10 cellular contexts compared by ENCODE assay signal in genomic region chr15:69679623-69680228, GRCh38.
DNase-seq lines count a peak whose midpoint lies in the region; ATAC-seq and TF ChIP-seq lines count a peak whose summit lies in the region.
"Had no signal": no experiment of that assay in that cellular context is flagged by ENCODE, and none has a peak within 500 bp of the region (broad histone marks: within the 10 kb centered on the region; RNA-seq: fewer than 3 reads in every experiment).

No MANE protein-coding gene starts in this region.

- 86% methylated on average over 9 of the region's 9 CpGs for WGBS in esophagus muscularis mucosa
- 84 to 89% methylated on average over 9 of the region's 9 CpGs for whole genome bisulfite sequencing in thyroid gland, 2 donors

- TF ChIP-seq EP300 in esophagus muscularis mucosa (IDR thresholded peaks at IDR 0.05), result no peak

- DNase-seq in NK-92 treated with Interleukin-12 subunit alpha and Interleukin-12 subunit beta, amount 100 ng/mL, for 24 hours (lab: John Stamatoyannopoulos, UW), result peak; percentile 78
- DNase-seq in NK-92 (lab: John Stamatoyannopoulos, UW; ENCODE audit: unreplicated experiment) (no peak), esophagus muscularis mucosa (ENCODE audit: extremely low spot score) (no peak), thyroid gland (no peak)
- DNase-seq in activated CD4-positive, alpha-beta memory T cell treated with anti-CD3 and anti-CD28 coated beads for 36 hours, result peak; percentile 86
- DNase-seq in stimulated activated CD8-positive, alpha-beta memory T cell treated with anti-CD3 and anti-CD28 coated beads, Interleukin-4, amount 100 ng/mL, for 24 hours (ENCODE audit: low read depth), result peak; percentile 38
- no peak for DNase-seq in naive thymus-derived CD8-positive, alpha-beta T cell
- DNase-seq: H9 had no signal

- peaks cover 23% of the 10 kb centered on the region for H3K4me1 Mint-ChIP-seq in activated CD4-positive, alpha-beta memory T cell treated with anti-CD3 and anti-CD28 coated beads for 36 hours (ENCODE audit: low read depth)
- H3K4me1 Mint-ChIP-seq in naive thymus-derived CD8-positive, alpha-beta T cell, result peaks cover 4 to 11% (median 5%) of the 10 kb centered on the region in 4 donors

- no peaks in the 10 kb centered on the region for H3K4me1 ChIP-seq in esophagus muscularis mucosa
- H3K4me1 ChIP-seq in thyroid gland, result no peaks in the 10 kb centered on the region

- no peak overlapping the region for H3K4me3 ChIP-seq in esophagus muscularis mucosa
- H3K4me3 ChIP-seq in thyroid gland (replicated peaks in 1 of 3), result no peak overlapping the region

- no peaks in the 10 kb centered on the region for H3K36me3 ChIP-seq in esophagus muscularis mucosa
- H3K36me3 ChIP-seq in thyroid gland, result no peaks in the 10 kb centered on the region

- peak overlapping the region; percentile 28 for H3K27ac Mint-ChIP-seq in activated CD4-positive, alpha-beta memory T cell treated with anti-CD3 and anti-CD28 coated beads for 36 hours
- H3K27ac Mint-ChIP-seq in naive thymus-derived CD8-positive, alpha-beta T cell, result peak overlapping the region in 5 of 10 donors; percentile 4 to 65 (median 33)
- H3K27ac Mint-ChIP-seq: H9 had no signal

- peaks cover 0 to 12% (median 4%) of the 10 kb centered on the region in 4 donors for H3K9me3 ChIP-seq in esophagus muscularis mucosa
- no peaks in the 10 kb centered on the region for H3K9me3 ChIP-seq in thyroid gland

- peaks cover 9% of the 10 kb centered on the region for H3K27me3 Mint-ChIP-seq in activated CD4-positive, alpha-beta memory T cell treated with anti-CD3 and anti-CD28 coated beads for 36 hours
- peaks cover 2 to 23% (median 12%) of the 10 kb centered on the region in 5 donors for H3K27me3 Mint-ChIP-seq in naive thymus-derived CD8-positive, alpha-beta T cell

- CTCF ChIA-PET in activated CD4-positive, alpha-beta memory T cell treated with anti-CD3 and anti-CD28 coated beads for 36 hours (lab: Charles Lee), result interaction anchor here (1.0 to 1.6 kb wide), 4 partner anchors 22 to 217 kb away, joined by 3 read pairs; no protein-coding TSS in a partner anchor

- TF ChIP-seq POLR2A in esophagus muscularis mucosa (IDR thresholded peaks at IDR 0.05; ENCODE audit: low read depth) (no peak), thyroid gland (IDR thresholded peaks at IDR 0.05) (no peak)

- H3K4me3 Mint-ChIP-seq in activated CD4-positive, alpha-beta memory T cell treated with anti-CD3 and anti-CD28 coated beads for 36 hours, result peak overlapping the region; percentile 34
- peak overlapping the region in 2 of 10 donors; percentile 52 to 57 for H3K4me3 Mint-ChIP-seq in naive thymus-derived CD8-positive, alpha-beta T cell
- H3K4me3 Mint-ChIP-seq: H9 had no signal

- ATAC-seq in HG02870 (IDR thresholded peaks at IDR 0.05; ENCODE audit: unreplicated experiment), result peak; percentile 85
- no peak for ATAC-seq in naive thymus-derived CD8-positive, alpha-beta T cell

- H3K9me3 Mint-ChIP-seq in activated CD4-positive, alpha-beta memory T cell treated with anti-CD3 and anti-CD28 coated beads for 36 hours, result peaks cover 16% of the 10 kb centered on the region
- H3K9me3 Mint-ChIP-seq in naive thymus-derived CD8-positive, alpha-beta T cell, result peaks cover 0 to 16% (median 7%) of the 10 kb centered on the region in 9 donors

- TF ChIP-seq CTCF in esophagus muscularis mucosa (IDR thresholded peaks at IDR 0.05) (no peak), thyroid gland (IDR thresholded peaks at IDR 0.05) (no peak)

- POLR2A ChIA-PET in activated CD4-positive, alpha-beta memory T cell treated with anti-CD3 and anti-CD28 coated beads for 36 hours (lab: Charles Lee), result interaction anchor here (0.9 to 1.5 kb wide), 6 partner anchors 12 to 78 kb away, joined by 3 to 5 read pairs (median 4); no protein-coding TSS in a partner anchor
- POLR2A ChIA-PET in naive thymus-derived CD8-positive, alpha-beta T cell (lab: Charles Lee), result no interaction called here

- H3K36me3 Mint-ChIP-seq in activated CD4-positive, alpha-beta memory T cell treated with anti-CD3 and anti-CD28 coated beads for 36 hours, result no peaks in the 10 kb centered on the region
- H3K36me3 Mint-ChIP-seq in naive thymus-derived CD8-positive, alpha-beta T cell, result peaks cover 0 to 12% (median 2%) of the 10 kb centered on the region in 3 donors

- H3K27ac ChIP-seq in esophagus muscularis mucosa (replicated peaks in 1 of 4), result no peak overlapping the region
- no peak overlapping the region for H3K27ac ChIP-seq in thyroid gland
- H3K27ac ChIP-seq: 22Rv1 had no signal

- H3K27me3 ChIP-seq in esophagus muscularis mucosa (peaks cover 0 to 12% (median 0%) of the 10 kb centered on the region in 4 donors), thyroid gland (no peaks in the 10 kb centered on the region)

- intact Hi-C loops in activated CD4-positive, alpha-beta memory T cell treated with anti-CD3 and anti-CD28 coated beads for 36 hours (cut with micrococcal nuclease), result loop anchor here (1.0 to 2.0 kb wide), 5 partner anchors 10 to 105 kb away; no protein-coding TSS in a partner anchor
- intact Hi-C loops in esophagus muscularis mucosa (cut with DNase I), result no loop called here
- intact Hi-C loops in thyroid gland (cut with DNase I), result no loop called here

Comparison
In these comparisons a context has a peak if more than half of its experiments do, and no peak if none do; other contexts are left out.
1. DNase-seq: peak in NK-92 treated with Interleukin-12 subunit alpha and Interleukin-12 subunit beta, amount 100 ng/mL, for 24 hours (single experiment), activated CD4-positive, alpha-beta memory T cell treated with anti-CD3 and anti-CD28 coated beads for 36 hours (single experiment) and stimulated activated CD8-positive, alpha-beta memory T cell treated with anti-CD3 and anti-CD28 coated beads, Interleukin-4, amount 100 ng/mL, for 24 hours (single experiment); none in NK-92 (single experiment), esophagus muscularis mucosa (single experiment), naive thymus-derived CD8-positive, alpha-beta T cell (0 of 10) and thyroid gland (0 of 2).